9 cellular contexts compared by ENCODE assay signal in the genomic region with DNA sequence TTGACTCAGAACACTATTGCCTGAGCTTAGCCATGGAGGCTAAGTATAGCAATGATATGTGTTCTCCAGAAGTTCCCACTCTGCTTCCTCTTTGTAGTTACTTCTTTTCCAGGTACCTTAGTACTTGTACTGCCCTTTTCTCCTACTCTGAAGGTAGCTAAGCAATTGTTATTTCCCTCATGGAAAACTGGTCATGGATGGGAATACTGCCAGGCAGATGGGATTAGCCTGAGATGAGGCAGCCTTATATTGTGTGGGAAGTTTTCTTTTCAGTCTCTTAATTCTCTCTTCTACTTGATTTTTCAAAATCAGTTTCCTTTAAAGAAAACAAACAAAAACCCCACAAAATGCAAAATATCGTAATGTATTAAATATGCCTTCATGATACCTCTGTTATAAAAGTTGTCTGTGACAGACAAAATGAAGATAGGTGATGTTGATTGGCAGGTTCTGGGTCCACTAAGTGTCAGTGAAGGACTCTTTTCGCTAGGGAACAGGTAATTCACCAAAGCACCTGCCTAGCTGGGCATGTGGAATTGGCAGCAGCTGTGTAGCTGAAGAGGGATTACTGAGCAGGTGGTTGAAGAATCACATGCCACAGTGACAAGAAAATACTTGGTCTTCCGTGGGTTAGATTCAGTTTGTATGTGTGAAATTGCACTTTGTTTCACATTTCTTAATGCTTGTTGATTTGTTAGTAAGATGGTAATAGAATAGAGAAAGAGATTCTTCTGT. TPM values are rescaled to one million over a fixed set of nuclear protein-coding genes. Genes with fewer than 3 reads are reported as not detected.
DNase-seq lines count a peak whose midpoint lies in the region; ATAC-seq and TF ChIP-seq lines count a peak whose summit lies in the region.
"Had no signal": no experiment of that assay in that cellular context is flagged by ENCODE, and none has a peak within 500 bp of the region (broad histone marks: within the 10 kb centered on the region; RNA-seq: fewer than 3 reads in every experiment).

No MANE protein-coding gene starts in this region.

- H3K27ac Mint-ChIP-seq in stimulated activated naive CD8-positive, alpha-beta T cell treated with anti-CD3 and anti-CD28 coated beads, Interleukin-15, Interleukin-2, amounts not matched to agents 100 ng/mL and 50 ng/mL, for 24 hours: peak overlapping the region; percentile 43

- DNase-seq in stimulated activated naive CD8-positive, alpha-beta T cell treated with anti-CD3 and anti-CD28 coated beads, Interleukin-15, Interleukin-2, amounts not matched to agents 100 U/mL and 50 U/mL, for 24 hours: no peak
- DNase-seq in NCI-H345 (lab: John Stamatoyannopoulos, UW) (peak; percentile 75), superior temporal gyrus (ENCODE audit: extremely low spot score) (no peak), suprapubic skin (ENCODE audit: low spot score in 2 of 2) (no peak)
- DNase-seq: stimulated activated CD4-positive, alpha-beta T cell treated with anti-CD3 and anti-CD28 coated beads, Interleukin-1b, Interleukin-23, amount 100 ng/mL, for 48 hours had no signal

- ATAC-seq in stimulated activated naive CD8-positive, alpha-beta T cell treated with anti-CD3 and anti-CD28 coated beads, Interleukin-15, Interleukin-2, amounts not matched to agents 100 U/mL and 50 U/mL, for 24 hours: no peak
- ATAC-seq in GM18870 (IDR thresholded peaks at IDR 0.05; ENCODE audit: unreplicated experiment): no peak
- ATAC-seq in GM19351 (IDR thresholded peaks at IDR 0.05; ENCODE audit: unreplicated experiment): no peak

- no peaks in the 10 kb centered on the region for H3K9me3 ChIP-seq in endocrine pancreas (ENCODE audit: control insufficient read depth, low read length)
- H3K9me3 ChIP-seq in suprapubic skin: no peaks in the 10 kb centered on the region

- TF ChIP-seq CTCF in suprapubic skin (IDR thresholded peaks at IDR 0.05): no peak

- H3K9ac ChIP-seq in endocrine pancreas (ENCODE audit: control insufficient read depth, insufficient read depth, low read length): peak overlapping the region; percentile 7

- H3K36me3 ChIP-seq in endocrine pancreas (ENCODE audit: control insufficient read depth, insufficient read depth, low read length): no peaks in the 10 kb centered on the region
- H3K36me3 ChIP-seq in suprapubic skin: no peaks in the 10 kb centered on the region

- H3K27me3 Mint-ChIP-seq in stimulated activated naive CD8-positive, alpha-beta T cell treated with anti-CD3 and anti-CD28 coated beads, Interleukin-15, Interleukin-2, amounts not matched to agents 100 ng/mL and 50 ng/mL, for 24 hours: no peaks in the 10 kb centered on the region

- no peak for TF ChIP-seq EP300 in suprapubic skin (IDR thresholded peaks at IDR 0.05)

- H3K9me3 Mint-ChIP-seq in stimulated activated naive CD8-positive, alpha-beta T cell treated with anti-CD3 and anti-CD28 coated beads, Interleukin-15, Interleukin-2, amounts not matched to agents 100 ng/mL and 50 ng/mL, for 24 hours: no peaks in the 10 kb centered on the region

- H3K4me1 ChIP-seq in endocrine pancreas (ENCODE audit: control insufficient read depth, insufficient read depth, low read length) (peaks cover 29% of the 10 kb centered on the region), suprapubic skin (peaks cover 60% of the 10 kb centered on the region)

- no peak for TF ChIP-seq POLR2A in suprapubic skin (IDR thresholded peaks at IDR 0.05)

- peaks cover 79% of the 10 kb centered on the region for H3K4me1 Mint-ChIP-seq in stimulated activated naive CD8-positive, alpha-beta T cell treated with anti-CD3 and anti-CD28 coated beads, Interleukin-15, Interleukin-2, amounts not matched to agents 100 ng/mL and 50 ng/mL, for 24 hours (ENCODE audit: low read depth)

- peaks cover 33% of the 10 kb centered on the region for H3K36me3 Mint-ChIP-seq in stimulated activated naive CD8-positive, alpha-beta T cell treated with anti-CD3 and anti-CD28 coated beads, Interleukin-15, Interleukin-2, amounts not matched to agents 100 ng/mL and 50 ng/mL, for 24 hours (ENCODE audit: low read depth)

- no peak overlapping the region for H3K27ac ChIP-seq in suprapubic skin

- WGBS in suprapubic skin: 57% methylated on average over 3 of the region's 3 CpGs

- H3K4me3 Mint-ChIP-seq in stimulated activated naive CD8-positive, alpha-beta T cell treated with anti-CD3 and anti-CD28 coated beads, Interleukin-15, Interleukin-2, amounts not matched to agents 100 ng/mL and 50 ng/mL, for 24 hours: peak overlapping the region; percentile 4

- H3K4me3 ChIP-seq in endocrine pancreas (ENCODE audit: control insufficient read depth, insufficient read depth, low read length) (peak overlapping the region; percentile 23), suprapubic skin (no peak overlapping the region)

- H3K27me3 ChIP-seq in endocrine pancreas (ENCODE audit: control insufficient read depth, insufficient read depth, low read length): no peaks in the 10 kb centered on the region
- H3K27me3 ChIP-seq in suprapubic skin: no peaks in the 10 kb centered on the region

RNA-seq across cellular contexts. Expression of gene ZNF609, which starts 4.1 kb away (rescaled TPM):
- 10 to 100 TPM; 18.6 to 40.1 (median 23.7) TPM for total RNA-seq in suprapubic skin
